ENCODE assay signal across 8 cellular contexts in genomic region chr12:46903058-46903457, GRCh38.
"Had no signal": no experiment of that assay in that cellular context is flagged by ENCODE, and none has a peak within 500 bp of the region (broad histone marks: within the 10 kb centered on the region; RNA-seq: fewer than 3 reads in every experiment).

No MANE protein-coding gene starts in this region.

- H3K4me1 ChIP-seq: HAP-1 had no signal

- H3K9me3 ChIP-seq: HAP-1 had no signal

- H3K4me2 ChIP-seq: GM23338 had no signal

- H2AFZ ChIP-seq: GM23338 had no signal

- H3K36me3 ChIP-seq: HAP-1 had no signal

- H3K4me3 ChIP-seq: GM23338, HAP-1, K562 had no signal

- FAIRE-seq: HTR-8/SVneo, K562 had no signal

- DNase-seq: H7, HFFc6, IMR-90 had no signal

- ATAC-seq: GM23338, HCT116, K562 had no signal
